ENCODE assay signal across 12 cellular contexts in genomic region chr3:174438501-174439156, GRCh38.
DNase-seq lines count a peak whose midpoint lies in the region; ATAC-seq, FAIRE-seq and TF ChIP-seq lines count a peak whose summit lies in the region.
"Had no signal": no experiment of that assay in that cellular context is flagged by ENCODE, and none has a peak within 500 bp of the region (broad histone marks: within the 10 kb centered on the region; RNA-seq: fewer than 3 reads in every experiment).

No MANE protein-coding gene starts in this region.

- H3K4me1 ChIP-seq in SK-N-SH (ENCODE audit: control insufficient read depth in 1 of 2, insufficient read depth in 2 of 2, low read depth in 1 of 2, low read length in 1 of 2) (peaks cover 3 to 8% of the 10 kb centered on the region in 2 experiments; a peak in 3 of 4 replicates), mucosa of rectum (ENCODE audit: control insufficient read depth in 2 of 2, insufficient read depth in 2 of 2, low read length in 2 of 2) (peaks cover 4 to 6% of the 10 kb centered on the region in 2 donors), urinary bladder (ENCODE audit: insufficient read depth) (no peaks in the 10 kb centered on the region), trophoblast cell (ENCODE audit: control insufficient read depth in 1 of 2, insufficient read depth in 2 of 2, low read length in 2 of 2) (peaks cover 0 to 5% of the 10 kb centered on the region in 2 experiments)

- H3K27me3 ChIP-seq in SK-N-SH (ENCODE audit: insufficient read depth) (no peaks in the 10 kb centered on the region), mucosa of rectum (ENCODE audit: control insufficient read depth in 2 of 2, insufficient read depth in 2 of 2, low read length in 2 of 2) (no peaks in the 10 kb centered on the region), trophoblast cell (ENCODE audit: insufficient read depth, low read length) (no peaks in the 10 kb centered on the region)

- H3K79me1 ChIP-seq in trophoblast cell (ENCODE audit: low read length) = peaks cover 7% of the 10 kb centered on the region

- H2AFZ ChIP-seq in SK-N-SH (ENCODE audit: low read depth) (peak overlapping the region; percentile 89), trophoblast cell (ENCODE audit: insufficient read depth, low read length, poor library complexity) (no peak overlapping the region)

- POLR2A ChIA-PET in SK-N-SH (lab: Yijun Ruan, JAX) = no interaction called here

- no peak for TF ChIP-seq EP300 in SK-N-SH (IDR thresholded peaks at IDR 0.05; ENCODE audit: borderline replicate concordance in 1 of 2, low read depth in 1 of 2, low read length in 1 of 2)

- DNase-seq in SK-N-SH = no peak
- DNase-seq in Ammon's horn (ENCODE audit: low spot score) = no peak
- DNase-seq in trophoblast cell = no peak
- no peak for DNase-seq in DMS114 treated with DMSO at 0.1 percent for 48 hours (lab: John Stamatoyannopoulos, UW; ENCODE audit: unreplicated experiment)
- DNase-seq: activated naive CD4-positive, alpha-beta T cell treated with Interleukin-2 at 50 U/mL for 16 hours; AML-193; foreskin melanocyte; natural killer cell had no signal

- CTCF ChIA-PET in SK-N-SH (lab: Yijun Ruan, JAX) = interaction anchor here (1.0 kb wide), 1 partner anchor 15 kb away, joined by 3 read pairs; no protein-coding TSS in a partner anchor

- no peak overlapping the region for H2BK12ac ChIP-seq in trophoblast cell (ENCODE audit: low read length)

- H3K18ac ChIP-seq in trophoblast cell (ENCODE audit: low read length) = no peak overlapping the region

- H3K4me3 ChIP-seq in SK-N-SH (ENCODE audit: low read depth in 2 of 2, low read length in 1 of 2) = peak overlapping the region; percentile 76 to 82; a peak in 2 of 4 replicates
- no peak overlapping the region for H3K4me3 ChIP-seq in mucosa of rectum (ENCODE audit: low read length in 2 of 2)
- H3K4me3 ChIP-seq in urinary bladder (ENCODE audit: low read depth, low read length) = no peak overlapping the region
- H3K4me3 ChIP-seq in trophoblast cell (ENCODE audit: low read depth, low read length) = no peak overlapping the region

- no peaks in the 10 kb centered on the region for H3K9me2 ChIP-seq in SK-N-SH

- no peak overlapping the region for H2BK5ac ChIP-seq in trophoblast cell (ENCODE audit: low read depth, low read length, poor library complexity)

- no peak overlapping the region for H4K91ac ChIP-seq in trophoblast cell (ENCODE audit: low read depth, low read length)

- H4K12ac ChIP-seq in trophoblast cell (ENCODE audit: low read depth, low read length) = no peak overlapping the region

- 81% methylated on average over 5 of the region's 5 CpGs for WGBS in SK-N-SH (ENCODE audit: low lambda C conversion rate)
- 45% methylated on average over 5 of the region's 5 CpGs for WGBS in urinary bladder
- no CpG with 5 or more reads among the region's 5 CpGs for WGBS in trophoblast cell (ENCODE audit: extremely low coverage, insufficient coverage, insufficient read length)

- H3K27ac ChIP-seq in SK-N-SH (ENCODE audit: low read depth in 2 of 2, low read length in 1 of 2) (peak overlapping the region; percentile 84 to 98; a peak in 3 of 4 replicates), mucosa of rectum (ENCODE audit: low read depth in 2 of 2, low read length in 2 of 2) (peak overlapping the region; percentile 76 to 94), urinary bladder (ENCODE audit: low read depth) (peak overlapping the region; percentile 77), trophoblast cell (ENCODE audit: low read depth, low read length) (no peak overlapping the region)

- H3K4ac ChIP-seq in trophoblast cell (ENCODE audit: low read depth, low read length) = no peak overlapping the region

- ATAC-seq in SK-N-SH treated with all-trans-retinoic acid at 6 μM for 48 hours = no peak
- ATAC-seq: natural killer cell had no signal

- H3K79me2 ChIP-seq in SK-N-SH (ENCODE audit: insufficient read depth) = peaks cover 18% of the 10 kb centered on the region
- H3K79me2 ChIP-seq in trophoblast cell (ENCODE audit: control insufficient read depth, insufficient read depth, low read length, poor library complexity) = peaks cover 3% of the 10 kb centered on the region

- peaks cover 31% of the 10 kb centered on the region for H3F3A ChIP-seq in SK-N-SH (replicated peaks; ENCODE audit: insufficient read depth)

- no peak overlapping the region for H2BK120ac ChIP-seq in trophoblast cell (ENCODE audit: insufficient read depth, low read length, poor library complexity)

- TF ChIP-seq RAD21 in SK-N-SH (IDR thresholded peaks at IDR 0.05; ENCODE audit: low read length) = no peak

- no peak for TF ChIP-seq CTCF in SK-N-SH (IDR thresholded peaks at IDR 0.05)

- peak overlapping the region; percentile 91; the same call in 1 of the 2 replicates for H3K9ac ChIP-seq in SK-N-SH
- peak overlapping the region in 1 of 2 donors; percentile 8 for H3K9ac ChIP-seq in mucosa of rectum (ENCODE audit: low read depth in 1 of 2, low read length in 2 of 2)
- H3K9ac ChIP-seq in trophoblast cell (ENCODE audit: low read length) = no peak overlapping the region

- H2AK5ac ChIP-seq in trophoblast cell (ENCODE audit: low read length) = no peak overlapping the region

- FAIRE-seq in colon (lab: Jason Lieb, UNC) = peak; percentile 41

- H3K4me2 ChIP-seq in SK-N-SH (peak overlapping the region; percentile 85), trophoblast cell (ENCODE audit: low read length) (no peak overlapping the region)

- H3K9me3 ChIP-seq in SK-N-SH (no peaks in the 10 kb centered on the region), mucosa of rectum (ENCODE audit: control insufficient read depth in 2 of 2, low read length in 2 of 2) (no peaks in the 10 kb centered on the region), trophoblast cell (ENCODE audit: insufficient read depth, low read depth, low read length) (no peaks in the 10 kb centered on the region)

- no peak overlapping the region for H4K8ac ChIP-seq in trophoblast cell (ENCODE audit: low read depth, low read length)

- H3K23ac ChIP-seq in trophoblast cell (ENCODE audit: low read length) = no peak overlapping the region

- H3K14ac ChIP-seq in trophoblast cell (ENCODE audit: low read length) = no peak overlapping the region

- H4K20me1 ChIP-seq in SK-N-SH (ENCODE audit: insufficient read depth) = no peaks in the 10 kb centered on the region

- H3K36me3 ChIP-seq in SK-N-SH (replicated peaks in 1 of 2; ENCODE audit: control insufficient read depth in 1 of 2, insufficient read depth in 2 of 2, low read length in 1 of 2) (no peaks in the 10 kb centered on the region), mucosa of rectum (ENCODE audit: control insufficient read depth in 2 of 2, insufficient read depth in 2 of 2, low read length in 2 of 2) (no peaks in the 10 kb centered on the region), urinary bladder (ENCODE audit: insufficient read depth) (no peaks in the 10 kb centered on the region), trophoblast cell (ENCODE audit: control insufficient read depth in 1 of 2, insufficient read depth in 2 of 2, low read length in 2 of 2) (no peaks in the 10 kb centered on the region)

TF ChIP-seq in SK-N-SH, 30 proteins besides CTCF, POLR2A, EP300 and RAD21 (continues in another document):
- TF ChIP-seq, protein P1, sequence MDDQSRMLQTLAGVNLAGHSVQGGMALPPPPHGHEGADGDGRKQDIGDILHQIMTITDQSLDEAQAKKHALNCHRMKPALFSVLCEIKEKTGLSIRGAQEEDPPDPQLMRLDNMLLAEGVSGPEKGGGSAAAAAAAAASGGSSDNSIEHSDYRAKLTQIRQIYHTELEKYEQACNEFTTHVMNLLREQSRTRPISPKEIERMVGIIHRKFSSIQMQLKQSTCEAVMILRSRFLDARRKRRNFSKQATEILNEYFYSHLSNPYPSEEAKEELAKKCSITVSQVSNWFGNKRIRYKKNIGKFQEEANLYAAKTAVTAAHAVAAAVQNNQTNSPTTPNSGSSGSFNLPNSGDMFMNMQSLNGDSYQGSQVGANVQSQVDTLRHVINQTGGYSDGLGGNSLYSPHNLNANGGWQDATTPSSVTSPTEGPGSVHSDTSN (IDR thresholded peaks at IDR 0.05) = no peak

TF ChIP-seq in SK-N-SH treated with all-trans-retinoic acid at 6 μM for 48 hours, 23 proteins besides CTCF, POLR2A, EP300 and RAD21:
- TF ChIP-seq ZNF70 (CRISPR knock-in tag; IDR thresholded peaks at IDR 0.05) = no peak
- TF ChIP-seq TSHZ2 (CRISPR knock-in tag; IDR thresholded peaks at IDR 0.05) = no peak

Comparison
In these comparisons a context has a peak if more than half of its experiments do, and no peak if none do; other contexts are left out.
1. H3K4me3 ChIP-seq: peak in SK-N-SH (2 of 2); none in mucosa of rectum (0 of 2), urinary bladder (single experiment) and trophoblast cell (single experiment).